2 cellular contexts compared by ENCODE assay signal in the genomic region with DNA sequence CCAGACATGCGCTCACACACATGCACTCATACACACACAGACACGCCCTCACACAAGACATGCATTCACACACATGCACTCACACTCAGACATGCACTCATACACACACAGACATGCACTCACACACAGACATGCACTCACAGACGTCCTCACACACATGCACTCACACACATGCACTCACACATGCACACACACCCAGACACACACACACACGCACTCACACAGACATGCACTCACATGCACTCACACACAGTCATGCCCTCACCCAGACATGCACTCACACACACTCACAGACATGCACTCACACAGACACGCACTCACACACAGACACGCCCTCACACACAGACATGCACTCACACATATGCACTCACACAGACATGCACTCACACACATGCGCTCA.
A peak's percentile ranks its signal among the peaks of the same experiment; 100 is the strongest.
TF ChIP-seq lines count a peak whose summit lies in the region.

No MANE protein-coding gene starts in this region.

TF ChIP-seq in IMR-90, 13 proteins besides CTCF, POLR2A, EP300 and RAD21:
- no peak for TF ChIP-seq CEBPB (IDR thresholded peaks at IDR 0.05; ENCODE audit: low read depth, low read length)
- TF ChIP-seq RFX5 (IDR thresholded peaks at IDR 0.05; ENCODE audit: low read depth, low read length), result no peak
- TF ChIP-seq RCOR1 (IDR thresholded peaks at IDR 0.05; ENCODE audit: insufficient replicate concordance, low read length), result no peak
- TF ChIP-seq BHLHE40 (IDR thresholded peaks at IDR 0.05; ENCODE audit: low read depth, low read length), result no peak
TF ChIP-seq in IMR-90: peak in this region for 0.

TF ChIP-seq in GM12878, 131 proteins besides CTCF, POLR2A, EP300 and RAD21:
- TF ChIP-seq, protein P1, sequence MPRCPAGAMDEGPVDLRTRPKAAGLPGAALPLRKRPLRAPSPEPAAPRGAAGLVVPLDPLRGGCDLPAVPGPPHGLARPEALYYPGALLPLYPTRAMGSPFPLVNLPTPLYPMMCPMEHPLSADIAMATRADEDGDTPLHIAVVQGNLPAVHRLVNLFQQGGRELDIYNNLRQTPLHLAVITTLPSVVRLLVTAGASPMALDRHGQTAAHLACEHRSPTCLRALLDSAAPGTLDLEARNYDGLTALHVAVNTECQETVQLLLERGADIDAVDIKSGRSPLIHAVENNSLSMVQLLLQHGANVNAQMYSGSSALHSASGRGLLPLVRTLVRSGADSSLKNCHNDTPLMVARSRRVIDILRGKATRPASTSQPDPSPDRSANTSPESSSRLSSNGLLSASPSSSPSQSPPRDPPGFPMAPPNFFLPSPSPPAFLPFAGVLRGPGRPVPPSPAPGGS (IDR thresholded peaks at IDR 0.05; ENCODE audit: borderline replicate concordance, insufficient read depth, low read depth, low read length, poor library complexity, severe bottlenecking), result peak; percentile 10
- TF ChIP-seq TCF3 (IDR thresholded peaks at IDR 0.05; ENCODE audit: borderline replicate concordance, insufficient read depth, low read depth, low read length), result 0 out of 2 replicates have a peak, but pooled peaks have one; percentile 3
- TF ChIP-seq, protein P2, sequence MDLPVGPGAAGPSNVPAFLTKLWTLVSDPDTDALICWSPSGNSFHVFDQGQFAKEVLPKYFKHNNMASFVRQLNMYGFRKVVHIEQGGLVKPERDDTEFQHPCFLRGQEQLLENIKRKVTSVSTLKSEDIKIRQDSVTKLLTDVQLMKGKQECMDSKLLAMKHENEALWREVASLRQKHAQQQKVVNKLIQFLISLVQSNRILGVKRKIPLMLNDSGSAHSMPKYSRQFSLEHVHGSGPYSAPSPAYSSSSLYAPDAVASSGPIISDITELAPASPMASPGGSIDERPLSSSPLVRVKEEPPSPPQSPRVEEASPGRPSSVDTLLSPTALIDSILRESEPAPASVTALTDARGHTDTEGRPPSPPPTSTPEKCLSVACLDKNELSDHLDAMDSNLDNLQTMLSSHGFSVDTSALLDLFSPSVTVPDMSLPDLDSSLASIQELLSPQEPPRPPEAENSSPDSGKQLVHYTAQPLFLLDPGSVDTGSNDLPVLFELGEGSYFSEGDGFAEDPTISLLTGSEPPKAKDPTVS (IDR thresholded peaks at IDR 0.05; ENCODE audit: low read depth, low read length), result no peak
